ENCODE assay signal across 22 cellular contexts in the genomic region with DNA sequence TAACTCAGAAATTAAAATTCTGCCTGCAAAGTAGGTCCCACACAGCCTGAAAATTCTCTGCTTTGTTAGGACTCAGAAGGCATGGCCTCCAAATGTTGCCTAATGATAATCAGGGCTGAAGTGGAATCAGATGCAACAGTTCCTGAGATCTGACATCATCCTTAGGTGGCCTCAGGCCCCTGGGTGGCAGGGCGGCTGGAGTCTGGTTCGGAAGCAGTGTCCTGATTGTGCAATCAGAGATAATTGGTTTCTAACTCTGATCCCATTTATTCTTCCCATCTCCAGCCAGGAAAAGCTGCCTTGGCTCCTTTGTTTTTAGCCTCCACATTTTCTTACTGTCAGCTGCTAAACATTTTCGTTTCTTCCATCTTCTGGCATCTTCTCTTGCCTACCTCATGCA.
"Had no signal": no experiment of that assay in that cellular context is flagged by ENCODE, and none has a peak within 500 bp of the region (broad histone marks: within the 10 kb centered on the region; RNA-seq: fewer than 3 reads in every experiment).

No MANE protein-coding gene starts in this region.

- DNase-seq: activated CD4-positive, alpha-beta T cell treated with anti-CD3 and anti-CD28 coated beads for 4 hours; activated CD4-positive, alpha-beta T cell treated with anti-CD3 and anti-CD28 coated beads, Interleukin-2, amount 50 U/mL, for 4 hours; activated CD8-positive, alpha-beta memory T cell treated with anti-CD3 and anti-CD28 coated beads, Interleukin-2, amount 50 U/mL, for 48 hours; activated CD8-positive, alpha-beta T cell treated with anti-CD3 and anti-CD28 coated beads, Interleukin-2, amount 10 ng/mL, durations not matched to agents 7 days and 5 days; activated naive CD4-positive, alpha-beta T cell treated with anti-CD3 and anti-CD28 coated beads, Interleukin-2, amount 50 U/mL, for 16 hours; activated naive CD8-positive, alpha-beta T cell treated with anti-CD3 and anti-CD28 coated beads, Interleukin-2, amount 10 ng/mL, durations not matched to agents 7 days and 5 days; activated T-cell treated with anti-CD3 and anti-CD28 coated beads, Interleukin-2, amount 50 U/mL, for 1 hour; aorta; caudate nucleus; Karpas-422; MM.1S; NCI-H1105; NCI-H1436; NCI-H1694 treated with DMSO at 0.1 percent for 48 hours; NCI-H2029 treated with DMSO at 0.1 percent for 48 hours; NCI-H446 treated with DMSO at 0.1 percent for 48 hours; NCI-H524 treated with DMSO at 0.1 percent for 48 hours; NCI-H748 treated with DMSO at 0.1 percent for 48 hours; SIG-M5; T-cell had no signal

- H3K27ac ChIP-seq: breast epithelium, VCaP had no signal

- H3K4me3 ChIP-seq: breast epithelium had no signal

- H3K9me3 ChIP-seq: breast epithelium had no signal

- H3K4me1 ChIP-seq: breast epithelium had no signal

- H3K36me3 ChIP-seq: breast epithelium had no signal
